In the genomic region with DNA sequence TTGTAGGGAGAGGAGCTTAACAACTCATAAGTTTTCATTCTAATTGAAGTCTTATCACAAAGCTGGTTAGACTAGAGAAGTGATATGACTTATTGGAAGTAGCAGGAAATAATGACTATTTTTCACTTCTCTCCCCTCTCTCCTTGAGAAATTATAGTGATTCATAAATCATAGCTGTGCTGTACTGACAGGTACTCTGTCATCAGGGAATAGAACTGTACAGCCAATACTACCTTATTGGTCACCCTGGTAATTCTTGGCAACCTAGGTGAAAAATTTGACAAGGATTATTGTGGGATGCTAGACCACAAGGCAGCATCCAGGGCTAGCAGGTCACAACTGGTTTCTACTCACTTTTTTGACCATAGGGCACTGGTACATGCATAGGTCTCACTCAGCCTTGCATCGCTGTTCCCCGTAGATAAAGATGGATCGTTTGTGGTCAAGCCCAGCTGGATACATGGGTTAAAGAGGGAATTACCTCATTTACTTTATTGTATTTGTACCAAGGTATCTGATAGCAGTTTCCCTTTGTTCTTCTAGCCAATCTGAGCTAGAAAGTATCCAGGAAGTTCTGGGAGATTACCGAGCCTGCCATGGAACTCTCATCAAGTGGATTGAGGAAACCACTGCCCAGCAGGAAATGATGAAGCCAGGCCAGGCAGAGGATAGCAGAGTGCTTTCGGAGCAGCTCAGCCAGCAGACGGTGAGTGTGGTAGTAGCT, we compare ENCODE assay signal across 13 cellular contexts.
DNase-seq lines count a peak whose midpoint lies in the region; ATAC-seq and TF ChIP-seq lines count a peak whose summit lies in the region.
"Had no signal": no experiment of that assay in that cellular context is flagged by ENCODE, and none has a peak within 500 bp of the region (broad histone marks: within the 10 kb centered on the region; RNA-seq: fewer than 3 reads in every experiment).

No MANE protein-coding gene starts in this region.

- H3F3A ChIP-seq in smooth muscle cell (ENCODE audit: low read depth), result no peaks in the 10 kb centered on the region

- H3K36me3 Mint-ChIP-seq in activated T-cell treated with anti-CD3 and anti-CD28 coated beads, Interleukin-2, amount 50 U/mL, for 24 hours (ENCODE audit: low read depth), result peaks cover 97% of the 10 kb centered on the region

- no peaks in the 10 kb centered on the region for H4K20me1 ChIP-seq in smooth muscle cell (ENCODE audit: low read depth)

- 76% methylated on average over 6 of the region's 6 CpGs for WGBS in smooth muscle cell (ENCODE audit: low lambda C conversion rate)

- no peaks in the 10 kb centered on the region for H3K27me3 Mint-ChIP-seq in activated T-cell treated with anti-CD3 and anti-CD28 coated beads, Interleukin-2, amount 50 U/mL, for 24 hours
- H3K27me3 Mint-ChIP-seq: stimulated activated memory B cell treated with anti-CD40 and anti-IgM and Interleukin-4, amounts not matched to agents 10 μg/mL and 1 μg/mL and 100 μg/mL, for 72 hours had no signal

- peak overlapping the region; percentile 78 for H3K27ac Mint-ChIP-seq in activated T-cell treated with anti-CD3 and anti-CD28 coated beads, Interleukin-2, amount 50 U/mL, for 24 hours
- H3K27ac Mint-ChIP-seq: stimulated activated memory B cell treated with anti-CD40 and anti-IgM and Interleukin-4, amounts not matched to agents 10 μg/mL and 1 μg/mL and 100 μg/mL, for 72 hours had no signal

- H3K9me3 Mint-ChIP-seq in activated T-cell treated with anti-CD3 and anti-CD28 coated beads, Interleukin-2, amount 50 U/mL, for 24 hours, result no peaks in the 10 kb centered on the region
- H3K9me3 Mint-ChIP-seq: stimulated activated memory B cell treated with anti-CD40 and anti-IgM and Interleukin-4, amounts not matched to agents 10 μg/mL and 1 μg/mL and 100 μg/mL, for 72 hours had no signal

- intact Hi-C loops in ascending aorta (cut with DNase I), result no loop called here

- ATAC-seq in GM18858 (IDR thresholded peaks at IDR 0.05; ENCODE audit: unreplicated experiment), result no peak
- ATAC-seq: stimulated activated memory B cell treated with anti-CD40 and anti-IgM and Interleukin-4, amounts not matched to agents 10 μg/mL and 1 μg/mL and 100 μg/mL, for 72 hours had no signal

- TF ChIP-seq CTCF in smooth muscle cell (IDR thresholded peaks at IDR 0.05; ENCODE audit: borderline replicate concordance, insufficient read depth, poor library complexity, severe bottlenecking), result no peak
- TF ChIP-seq CTCF in ascending aorta (IDR thresholded peaks at IDR 0.05), result no peak

- H2AFZ ChIP-seq in smooth muscle cell (ENCODE audit: low read depth), result no peak overlapping the region

- no peaks in the 10 kb centered on the region for H3K9me3 ChIP-seq in smooth muscle cell (replicated peaks; ENCODE audit: low read depth)
- no peaks in the 10 kb centered on the region for H3K9me3 ChIP-seq in ascending aorta
- H3K9me3 ChIP-seq: prostate gland had no signal

- H3K4me3 ChIP-seq in smooth muscle cell, result no peak overlapping the region
- no peak overlapping the region for H3K4me3 ChIP-seq in ascending aorta
- H3K4me3 ChIP-seq: prostate gland had no signal

- H3K36me3 ChIP-seq in smooth muscle cell (ENCODE audit: low read depth) (peaks cover 15% of the 10 kb centered on the region), ascending aorta (peaks cover 76 to 88% of the 10 kb centered on the region in 2 donors)

- H3K27me3 ChIP-seq in smooth muscle cell (ENCODE audit: low read depth), result no peaks in the 10 kb centered on the region
- no peaks in the 10 kb centered on the region for H3K27me3 ChIP-seq in ascending aorta

- no peak overlapping the region for H3K4me2 ChIP-seq in smooth muscle cell

- H3K4me1 Mint-ChIP-seq in activated T-cell treated with anti-CD3 and anti-CD28 coated beads, Interleukin-2, amount 50 U/mL, for 24 hours (ENCODE audit: low read depth), result peaks cover 14% of the 10 kb centered on the region

- DNase-seq in activated T-cell treated with anti-CD3 and anti-CD28 coated beads, Interleukin-2, amount 50 U/mL, for 24 hours, result no peak
- no peak for DNase-seq in activated T-cell treated with anti-CD3 and anti-CD28 coated beads, Interleukin-2, amount 50 U/mL, for 48 hours
- DNase-seq in UCSD-AML1 (lab: John Stamatoyannopoulos, UW; ENCODE audit: unreplicated experiment), result peak; percentile 30
- peak; percentile 77 for DNase-seq in glomerular endothelial cell (ENCODE audit: extremely low read depth, low read depth, low spot score)
- DNase-seq in smooth muscle cell (lab: John Stamatoyannopoulos, UW; ENCODE audit: unreplicated experiment), result no peak
- no peak for DNase-seq in occipital lobe (lab: John Stamatoyannopoulos, UW)
- DNase-seq in ascending aorta (ENCODE audit: low spot score in 2 of 2), result no peak
- DNase-seq: central memory CD4-positive, alpha-beta T cell; DMS 273 treated with DMSO at 0.1 percent for 48 hours; NCI-H2081 treated with DMSO at 0.1 percent for 48 hours had no signal

- no peak overlapping the region for H3K9ac ChIP-seq in smooth muscle cell (ENCODE audit: low read depth)

- peak overlapping the region; percentile 20 for H3K27ac ChIP-seq in smooth muscle cell (ENCODE audit: low read depth)
- no peak overlapping the region for H3K27ac ChIP-seq in ascending aorta
- H3K27ac ChIP-seq: prostate gland had no signal

- no peaks in the 10 kb centered on the region for H3K4me1 ChIP-seq in smooth muscle cell (ENCODE audit: low read depth)
- H3K4me1 ChIP-seq in ascending aorta, result no peaks in the 10 kb centered on the region
- H3K4me1 ChIP-seq: prostate gland had no signal

- H3K4me3 Mint-ChIP-seq in activated T-cell treated with anti-CD3 and anti-CD28 coated beads, Interleukin-2, amount 50 U/mL, for 24 hours, result no peak overlapping the region
- H3K4me3 Mint-ChIP-seq: stimulated activated memory B cell treated with anti-CD40 and anti-IgM and Interleukin-4, amounts not matched to agents 10 μg/mL and 1 μg/mL and 100 μg/mL, for 72 hours had no signal

- H3K79me2 ChIP-seq in smooth muscle cell (ENCODE audit: low read depth), result no peaks in the 10 kb centered on the region

Comparison
In these comparisons a context has a peak if more than half of its experiments do, and no peak if none do; other contexts are left out.
1. DNase-seq: peak in UCSD-AML1 (single experiment) and glomerular endothelial cell (single experiment); none in activated T-cell treated with anti-CD3 and anti-CD28 coated beads, Interleukin-2, amount 50 U/mL, for 24 hours (single experiment), activated T-cell treated with anti-CD3 and anti-CD28 coated beads, Interleukin-2, amount 50 U/mL, for 48 hours (0 of 2), smooth muscle cell (single experiment), occipital lobe (single experiment) and ascending aorta (0 of 2).